ENCODE assay signal across 8 cellular contexts in genomic region chr2:109322111-109322510, GRCh38.
DNase-seq lines count a peak whose midpoint lies in the region; ATAC-seq and TF ChIP-seq lines count a peak whose summit lies in the region.

No MANE protein-coding gene starts in this region.

- no peak overlapping the region for H3K27ac Mint-ChIP-seq in T-helper 17 cell

- TF ChIP-seq CTCF in testis (IDR thresholded peaks at IDR 0.05), result no peak

- no peak overlapping the region for H3K4me3 Mint-ChIP-seq in T-helper 17 cell

- no peak overlapping the region for H3K4me3 ChIP-seq in testis

- H3K9me3 ChIP-seq in testis (no peaks in the 10 kb centered on the region), T-helper 17 cell (ENCODE audit: control insufficient read depth, low read length, poor library complexity, severe bottlenecking) (no peaks in the 10 kb centered on the region)

- peaks cover 42% of the 10 kb centered on the region for H3K4me1 ChIP-seq in testis

- peaks cover 2% of the 10 kb centered on the region for H3K36me3 Mint-ChIP-seq in T-helper 17 cell (ENCODE audit: low read depth)

- 41 to 48% methylated on average over 6 of the region's 6 CpGs for WGBS in testis, 2 donors

- intact Hi-C loops in testis (cut with DNase I; ENCODE audit: low total_unique reads), result no loop called here

- peaks cover 44% of the 10 kb centered on the region for H3K27me3 Mint-ChIP-seq in T-helper 17 cell

- no peaks in the 10 kb centered on the region for H3K27me3 ChIP-seq in testis

- ATAC-seq in T-helper 17 cell (no peak), HG03521 (IDR thresholded peaks at IDR 0.05; ENCODE audit: unreplicated experiment) (no peak), HG03196 (IDR thresholded peaks at IDR 0.05; ENCODE audit: unreplicated experiment) (no peak)

- no peak for TF ChIP-seq POLR2A in testis (IDR thresholded peaks at IDR 0.05)

- no peaks in the 10 kb centered on the region for H3K36me3 ChIP-seq in testis (ENCODE audit: low read depth, missing control alignments)

- H3K27ac ChIP-seq in testis, result peak overlapping the region in 1 of 2 donors; percentile 61

- H3K4me1 Mint-ChIP-seq in T-helper 17 cell, result peaks cover 12% of the 10 kb centered on the region

- DNase-seq in M059J (ENCODE audit: low read depth) (peak; percentile 92), epidermal melanocyte (ENCODE audit: insufficient read length, low spot score) (peak; percentile 50), medulla oblongata (ENCODE audit: extremely low spot score) (peak; percentile 62), testis (peak; percentile 84), T-helper 17 cell (no peak), CD1c-positive myeloid dendritic cell (ENCODE audit: extremely low spot score) (no peak)

Comparison
In these comparisons a context has a peak if more than half of its experiments do, and no peak if none do; other contexts are left out.
1. DNase-seq: peak in M059J (single experiment), epidermal melanocyte (single experiment), medulla oblongata (single experiment) and testis (single experiment); none in T-helper 17 cell (0 of 3) and CD1c-positive myeloid dendritic cell (single experiment).